25 cellular contexts compared by ENCODE assay signal in genomic region chr7:127993987-127994386, GRCh38. TPM values are rescaled to one million over a fixed set of nuclear protein-coding genes. Genes with fewer than 3 reads are reported as not detected.
"Had no signal": no experiment of that assay in that cellular context is flagged by ENCODE, and none has a peak within 500 bp of the region (broad histone marks: within the 10 kb centered on the region; RNA-seq: fewer than 3 reads in every experiment).

No MANE protein-coding gene starts in this region.

- H3K27me3 Mint-ChIP-seq: activated B cell treated with CpG ODN at 0.5 μM for 24 hours; activated CD8-positive, alpha-beta T cell treated with anti-CD3 and anti-CD28 coated beads for 36 hours; activated naive CD8-positive, alpha-beta T cell treated with anti-CD3 and anti-CD28 coated beads, Interleukin-2, amount 10 ng/mL, durations not matched to agents 7 days and 5 days; brain; dendritic cell treated with granulocyte-macrophage colony-stimulating factor and Interleukin-4, amounts not matched to agents 40 ng/mL and 50 ng/mL, for 4 days had no signal

- ATAC-seq: activated CD4-positive, CD25-positive, alpha-beta regulatory T cell treated with anti-CD3 and anti-CD28 coated beads, Interleukin-2, amount 50 U/mL, for 24 hours; activated CD8-positive, alpha-beta T cell treated with anti-CD3 and anti-CD28 coated beads for 36 hours; activated naive CD4-positive, alpha-beta T cell treated with anti-CD3 and anti-CD28 coated beads, Interleukin-2, amount 50 U/mL, for 72 hours; activated T-cell treated with anti-CD3 and anti-CD28 coated beads, Interleukin-2, amount 50 U/mL, for 4 hours; foreskin keratinocyte; gastrocnemius medialis; heart right ventricle had no signal

- H3K9me3 Mint-ChIP-seq: activated B cell treated with CpG ODN at 0.5 μM for 24 hours; activated CD8-positive, alpha-beta T cell treated with anti-CD3 and anti-CD28 coated beads for 36 hours; activated naive CD4-positive, alpha-beta T cell treated with anti-CD3 and anti-CD28 coated beads for 36 hours; activated naive CD4-positive, alpha-beta T cell treated with anti-CD3 and anti-CD28 coated beads, Interleukin-2, amount 50 U/mL, for 72 hours; activated naive CD8-positive, alpha-beta T cell treated with anti-CD3 and anti-CD28 coated beads, Interleukin-2, amount 10 ng/mL, durations not matched to agents 7 days and 5 days; activated T-cell treated with anti-CD3 and anti-CD28 coated beads, Interleukin-2, amount 50 U/mL, for 4 hours; activated T-helper 2 cell treated with anti-CD3 and anti-CD28 coated beads, Interferon-gamma antibody, Interleukin-2, Interleukin-4, amounts not matched to agents 10 μg/mL and 5 μg/mL and 100 μg/mL, durations not matched to agents 14 hours and 24 hours and 36 hours; brain; dendritic cell treated with granulocyte-macrophage colony-stimulating factor and Interleukin-4, amounts not matched to agents 40 ng/mL and 50 ng/mL, for 4 days; endodermal cell had no signal

- H3K4me1 Mint-ChIP-seq: activated naive CD8-positive, alpha-beta T cell treated with anti-CD3 and anti-CD28 coated beads, Interleukin-2, amount 10 ng/mL, durations not matched to agents 7 days and 5 days had no signal

- H3K27ac Mint-ChIP-seq: activated B cell treated with CpG ODN at 0.5 μM for 24 hours; activated CD8-positive, alpha-beta T cell treated with anti-CD3 and anti-CD28 coated beads for 36 hours; activated naive CD4-positive, alpha-beta T cell treated with anti-CD3 and anti-CD28 coated beads for 36 hours; activated naive CD4-positive, alpha-beta T cell treated with anti-CD3 and anti-CD28 coated beads, Interleukin-2, amount 50 U/mL, for 72 hours; activated naive CD8-positive, alpha-beta T cell treated with anti-CD3 and anti-CD28 coated beads, Interleukin-2, amount 10 ng/mL, durations not matched to agents 7 days and 5 days; activated T-helper 2 cell treated with anti-CD3 and anti-CD28 coated beads, Interferon-gamma antibody, Interleukin-2, Interleukin-4, amounts not matched to agents 10 μg/mL and 5 μg/mL and 100 μg/mL, durations not matched to agents 14 hours and 24 hours and 36 hours; dendritic cell treated with granulocyte-macrophage colony-stimulating factor and Interleukin-4, amounts not matched to agents 40 ng/mL and 50 ng/mL, for 4 days; endodermal cell had no signal

- H3K4me3 Mint-ChIP-seq: activated B cell treated with CpG ODN at 0.5 μM for 24 hours; activated CD8-positive, alpha-beta T cell treated with anti-CD3 and anti-CD28 coated beads for 36 hours; activated naive CD4-positive, alpha-beta T cell treated with anti-CD3 and anti-CD28 coated beads for 36 hours; activated naive CD8-positive, alpha-beta T cell treated with anti-CD3 and anti-CD28 coated beads, Interleukin-2, amount 10 ng/mL, durations not matched to agents 7 days and 5 days; activated T-cell treated with anti-CD3 and anti-CD28 coated beads, Interleukin-2, amount 50 U/mL, for 4 hours; brain; dendritic cell treated with granulocyte-macrophage colony-stimulating factor and Interleukin-4, amounts not matched to agents 40 ng/mL and 50 ng/mL, for 4 days; endodermal cell had no signal

- DNase-seq: activated B cell treated with CpG ODN at 0.5 μM for 24 hours; activated CD4-positive, alpha-beta T cell treated with anti-CD3 and anti-CD28 coated beads for 48 hours; activated CD4-positive, alpha-beta T cell treated with anti-CD3 and anti-CD28 coated beads, Interleukin-2, amount 50 U/mL, for 1 hour; activated CD4-positive, alpha-beta T cell treated with anti-CD3 and anti-CD28 coated beads, Interleukin-2, amount 50 U/mL, for 48 hours; activated CD8-positive, alpha-beta memory T cell treated with anti-CD3 and anti-CD28 coated beads for 24 hours; activated CD8-positive, alpha-beta T cell treated with anti-CD3 and anti-CD28 coated beads for 36 hours; activated effector memory CD4-positive, alpha-beta T cell treated with anti-CD3 and anti-CD28 coated beads, Interleukin-2, amount 50 U/mL, for 16 hours; activated naive CD4-positive, alpha-beta T cell treated with anti-CD3 and anti-CD28 coated beads for 36 hours; activated naive CD8-positive, alpha-beta T cell treated with anti-CD3 and anti-CD28 coated beads, Interleukin-2, amount 10 ng/mL, durations not matched to agents 7 days and 5 days; activated T-cell treated with anti-CD3 and anti-CD28 coated beads, Interleukin-2, amount 50 U/mL, for 4 hours; central memory CD4-positive, alpha-beta T cell; cerebellar nuclear complex; dorsolateral prefrontal cortex; effector memory CD4-positive, alpha-beta T cell; endodermal cell; foreskin keratinocyte; gastrocnemius medialis; heart right ventricle; T-helper 2 cell had no signal

RNA-seq across cellular contexts. Expression of gene LRRC4, which starts 37.2 kb away (rescaled TPM):
- total RNA-seq: activated CD8-positive, alpha-beta T cell treated with anti-CD3 and anti-CD28 coated beads for 36 hours; T-helper 1 cell treated with Interleukin-12 subunit alpha and Interleukin-12 subunit beta and Interleukin-4 antibody, amounts not matched to agents 30 ng/mL and 1 ng/mL, for 36 hours had no signal
